ENCODE assay signal across 1 cellular context in genomic region chr1:1281533-1282321, GRCh38.
TF ChIP-seq lines count a peak whose summit lies in the region.

No MANE protein-coding gene starts in this region.

TF ChIP-seq in HepG2, 621 proteins besides CTCF, POLR2A, EP300 and RAD21 (continued from another document and continues in another):
- TF ChIP-seq STAT6 (CRISPR knock-in tag; IDR thresholded peaks at IDR 0.05; ENCODE audit: borderline replicate concordance) (no peak), ZNF777 (CRISPR knock-in tag; IDR thresholded peaks at IDR 0.05) (no peak), NPAS2 (CRISPR knock-in tag; IDR thresholded peaks at IDR 0.05; ENCODE audit: borderline replicate concordance) (no peak), TSC22D2 (CRISPR knock-in tag; IDR thresholded peaks at IDR 0.05; ENCODE audit: borderline replicate concordance) (no peak), ZNF329 (CRISPR knock-in tag; IDR thresholded peaks at IDR 0.05; ENCODE audit: low read depth) (no peak), ZNF768 (CRISPR knock-in tag; IDR thresholded peaks at IDR 0.05) (peak; percentile 100), KLF13 (CRISPR knock-in tag; IDR thresholded peaks at IDR 0.05) (no peak), CENPX (CRISPR knock-in tag; IDR thresholded peaks at IDR 0.05) (no peak), NFAT5 (CRISPR knock-in tag; IDR thresholded peaks at IDR 0.05) (0 out of 2 replicates have a peak, but pooled peaks have one; percentile 36), BRCA1 (CRISPR knock-in tag; IDR thresholded peaks at IDR 0.05) (0 out of 2 replicates have a peak, but pooled peaks have one; percentile 38), ZKSCAN8 (CRISPR knock-in tag; IDR thresholded peaks at IDR 0.05; ENCODE audit: borderline replicate concordance) (no peak), TEF (CRISPR knock-in tag; IDR thresholded peaks at IDR 0.05) (no peak), ZMYM2 (CRISPR knock-in tag; IDR thresholded peaks at IDR 0.05) (0 out of 2 replicates have a peak, but pooled peaks have one; percentile 54), KDM1A (CRISPR knock-in tag; IDR thresholded peaks at IDR 0.05) (peak; percentile 89), ATF2 (CRISPR knock-in tag; IDR thresholded peaks at IDR 0.05) (no peak; the same call in 1 of the 2 replicates), ZNF512 (CRISPR knock-in tag; IDR thresholded peaks at IDR 0.05) (no peak), CBX2 (IDR thresholded peaks at IDR 0.05; ENCODE audit: low read depth, low read length) (no peak), CBX2 (CRISPR knock-in tag; IDR thresholded peaks at IDR 0.05; ENCODE audit: low read depth) (no peak), U2AF1 (optimal IDR thresholded peaks at IDR 0.05; ENCODE audit: low read depth, low read length) (no peak), ZNF556 (CRISPR knock-in tag; IDR thresholded peaks at IDR 0.05; ENCODE audit: borderline replicate concordance) (0 out of 2 replicates have a peak, but pooled peaks have one; percentile 19), KAT8 (CRISPR knock-in tag; IDR thresholded peaks at IDR 0.05) (peak; percentile 79), ZNF816 (CRISPR knock-in tag; IDR thresholded peaks at IDR 0.05; ENCODE audit: borderline replicate concordance) (no peak), ZNF589 (CRISPR knock-in tag; conservative IDR thresholded peaks at IDR 0.05) (no peak), KMT2B (CRISPR knock-in tag; IDR thresholded peaks at IDR 0.05) (no peak), ZNF839 (CRISPR knock-in tag; IDR thresholded peaks at IDR 0.05; ENCODE audit: borderline replicate concordance) (no peak), NFATC3 (CRISPR knock-in tag; IDR thresholded peaks at IDR 0.05) (no peak), ZNF577 (CRISPR knock-in tag; IDR thresholded peaks at IDR 0.05; ENCODE audit: borderline replicate concordance, low read depth) (no peak), ZNF335 (CRISPR knock-in tag; IDR thresholded peaks at IDR 0.05) (0 out of 2 replicates have a peak, but pooled peaks have one; percentile 57), RARA (CRISPR knock-in tag; IDR thresholded peaks at IDR 0.05) (peak; percentile 70; the same call in 1 of the 2 replicates), ZBTB14 (CRISPR knock-in tag; IDR thresholded peaks at IDR 0.05) (no peak), ZBTB7B (CRISPR knock-in tag; IDR thresholded peaks at IDR 0.05) (peak; percentile 78; the same call in 1 of the 2 replicates), MED1 (CRISPR knock-in tag; IDR thresholded peaks at IDR 0.05) (peak; percentile 64), POLR2AphosphoS5 (IDR thresholded peaks at IDR 0.05; ENCODE audit: low read depth, low read length) (peak; percentile 30; the same call in 1 of the 2 replicates), WIZ (CRISPR knock-in tag; IDR thresholded peaks at IDR 0.05) (no peak), CHD4 (IDR thresholded peaks at IDR 0.05; ENCODE audit: borderline replicate concordance, low read length) (0 out of 2 replicates have a peak, but pooled peaks have one; percentile 34), TAF1 (CRISPR knock-in tag; IDR thresholded peaks at IDR 0.05) (peak; percentile 51; the same call in 1 of the 2 replicates), NFKB2 (CRISPR knock-in tag; IDR thresholded peaks at IDR 0.05; ENCODE audit: borderline replicate concordance) (no peak; the same call in 1 of the 2 replicates), MLLT10 (CRISPR knock-in tag; IDR thresholded peaks at IDR 0.05) (no peak), ZNF652 (CRISPR knock-in tag; IDR thresholded peaks at IDR 0.05; ENCODE audit: borderline replicate concordance, low read depth) (no peak), TEAD2 (CRISPR knock-in tag; IDR thresholded peaks at IDR 0.05) (no peak), ZNF354B (CRISPR knock-in tag; IDR thresholded peaks at IDR 0.05) (no peak), STAT5B (CRISPR knock-in tag; IDR thresholded peaks at IDR 0.05) (no peak), ZNF142 (CRISPR knock-in tag; IDR thresholded peaks at IDR 0.05) (no peak)
